In genomic region chr13:99374994-99375805, GRCh38 we compare ENCODE assay signal across 1 cellular context.
TF ChIP-seq lines count a peak whose summit lies in the region.

No MANE protein-coding gene starts in this region.

TF ChIP-seq in SK-N-SH treated with all-trans-retinoic acid at 6 μM for 48 hours, 23 proteins besides CTCF, POLR2A, EP300 and RAD21 (continued from another document):
- no peak for TF ChIP-seq CSRNP3 (CRISPR knock-in tag; IDR thresholded peaks at IDR 0.05)
- no peak for TF ChIP-seq ZC3H10 (CRISPR knock-in tag; IDR thresholded peaks at IDR 0.05)
